ENCODE assay signal across 22 cellular contexts in genomic region chr6:47116616-47117015, GRCh38.
"Had no signal": no experiment of that assay in that cellular context is flagged by ENCODE, and none has a peak within 500 bp of the region (broad histone marks: within the 10 kb centered on the region; RNA-seq: fewer than 3 reads in every experiment).

No MANE protein-coding gene starts in this region.

- H3K9me3 ChIP-seq: esophagus squamous epithelium, gastroesophageal sphincter, thoracic aorta had no signal

- H3K36me3 Mint-ChIP-seq: activated naive CD8-positive, alpha-beta T cell treated with anti-CD3 and anti-CD28 coated beads for 36 hours; naive thymus-derived CD8-positive, alpha-beta T cell; neural progenitor cell; WTC11 had no signal

- H3K36me3 ChIP-seq: esophagus squamous epithelium, gastroesophageal sphincter, neural progenitor cell, thoracic aorta had no signal

- ATAC-seq: activated T-cell treated with anti-CD3 and anti-CD28 coated beads, Interleukin-2, amount 50 U/mL, for 4 hours; effector memory CD8-positive, alpha-beta T cell; gastroesophageal sphincter; naive thymus-derived CD8-positive, alpha-beta T cell; WTC11 had no signal

- H3K27ac Mint-ChIP-seq: activated naive CD8-positive, alpha-beta T cell treated with anti-CD3 and anti-CD28 coated beads for 36 hours; activated T-helper 2 cell treated with anti-CD3 and anti-CD28 coated beads, Interferon-gamma antibody, Interleukin-2, Interleukin-4, amounts not matched to agents 10 μg/mL and 5 μg/mL and 100 μg/mL, durations not matched to agents 14 hours and 24 hours and 36 hours; effector memory CD8-positive, alpha-beta T cell; naive thymus-derived CD8-positive, alpha-beta T cell; neural progenitor cell; progenitor cell of endocrine pancreas; WTC11 had no signal

- H3K4me1 ChIP-seq: esophagus squamous epithelium, gastroesophageal sphincter, neural progenitor cell had no signal

- H3K9ac ChIP-seq: neural progenitor cell had no signal

- H3K4me1 Mint-ChIP-seq: activated naive CD8-positive, alpha-beta T cell treated with anti-CD3 and anti-CD28 coated beads for 36 hours had no signal

- H3K4me3 ChIP-seq: dorsolateral prefrontal cortex, esophagus squamous epithelium, gastroesophageal sphincter, neural progenitor cell, thoracic aorta had no signal

- H3K27me3 Mint-ChIP-seq: activated naive CD8-positive, alpha-beta T cell treated with anti-CD3 and anti-CD28 coated beads for 36 hours had no signal

- H3K9me3 Mint-ChIP-seq: activated naive CD8-positive, alpha-beta T cell treated with anti-CD3 and anti-CD28 coated beads for 36 hours; activated T-cell treated with anti-CD3 and anti-CD28 coated beads, Interleukin-2, amount 50 U/mL, for 4 hours; activated T-helper 2 cell treated with anti-CD3 and anti-CD28 coated beads, Interferon-gamma antibody, Interleukin-2, Interleukin-4, amounts not matched to agents 10 μg/mL and 5 μg/mL and 100 μg/mL, durations not matched to agents 14 hours and 24 hours and 36 hours; neural progenitor cell; WTC11 had no signal

- H2AFZ ChIP-seq: neural progenitor cell had no signal

- H3K4me3 Mint-ChIP-seq: activated naive CD8-positive, alpha-beta T cell treated with anti-CD3 and anti-CD28 coated beads for 36 hours; activated T-cell treated with anti-CD3 and anti-CD28 coated beads, Interleukin-2, amount 50 U/mL, for 4 hours; effector memory CD8-positive, alpha-beta T cell; naive thymus-derived CD8-positive, alpha-beta T cell; neural progenitor cell; WTC11 had no signal

- DNase-seq: activated CD8-positive, alpha-beta memory T cell treated with anti-CD3 and anti-CD28 coated beads for 24 hours; activated CD8-positive, alpha-beta memory T cell treated with anti-CD3 and anti-CD28 coated beads, Interleukin-2, amount 50 U/mL, for 48 hours; activated naive CD4-positive, alpha-beta T cell treated with Interleukin-2 at 50 U/mL for 16 hours; activated naive CD8-positive, alpha-beta T cell treated with anti-CD3 and anti-CD28 coated beads for 36 hours; activated T-cell treated with anti-CD3 and anti-CD28 coated beads, Interleukin-2, amount 50 U/mL, for 4 hours; central memory CD4-positive, alpha-beta T cell; dorsolateral prefrontal cortex; effector memory CD8-positive, alpha-beta T cell; esophagus squamous epithelium; head of caudate nucleus; left cardiac atrium; naive thymus-derived CD8-positive, alpha-beta T cell; stimulated activated CD4-positive, alpha-beta T cell treated with anti-CD3 and anti-CD28 coated beads, Interleukin-4, amount 100 ng/mL, for 24 hours; stimulated activated naive CD4-positive, alpha-beta T cell treated with Interleukin-2 at 50 U/mL for 16 hours; T-helper 1 cell; T-helper 9 cell had no signal

- H3K4me2 ChIP-seq: neural progenitor cell had no signal

- H3K27me3 ChIP-seq: esophagus squamous epithelium, gastroesophageal sphincter, neural progenitor cell had no signal

- H3K27ac ChIP-seq: dorsolateral prefrontal cortex, esophagus squamous epithelium, gastroesophageal sphincter, neural progenitor cell, thoracic aorta had no signal
